ENCODE assay signal across 1 cellular context in the genomic region with DNA sequence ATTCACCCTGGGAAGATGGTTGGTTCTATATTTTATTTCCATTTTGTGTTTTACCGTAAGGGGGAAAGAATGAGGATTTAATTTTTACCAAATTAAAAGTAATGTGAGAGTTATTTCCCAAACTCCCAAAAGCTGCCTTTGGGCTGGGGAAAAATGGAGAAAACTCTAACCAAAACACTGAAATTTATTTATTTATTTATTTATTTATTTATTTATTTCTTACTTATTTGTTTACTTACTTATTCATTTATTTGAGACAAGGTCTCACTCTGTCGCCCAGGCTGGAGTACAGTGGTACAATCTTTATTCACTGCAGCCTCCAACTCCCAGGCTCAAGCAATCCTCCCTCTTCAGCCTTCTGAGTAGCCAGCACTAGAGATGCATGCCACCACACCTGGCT.
TF ChIP-seq lines count a peak whose summit lies in the region.

No MANE protein-coding gene starts in this region.

TF ChIP-seq in HEK293, 187 proteins besides CTCF, POLR2A, EP300 and RAD21 (continued from another document and continues in another):
- 0 out of 2 replicates have a peak, but pooled peaks have one; percentile 14 for TF ChIP-seq ZNF292 (tag by site-specific recombination; IDR thresholded peaks at IDR 0.05; ENCODE audit: borderline replicate concordance, low read depth)
- TF ChIP-seq, protein P1, sequence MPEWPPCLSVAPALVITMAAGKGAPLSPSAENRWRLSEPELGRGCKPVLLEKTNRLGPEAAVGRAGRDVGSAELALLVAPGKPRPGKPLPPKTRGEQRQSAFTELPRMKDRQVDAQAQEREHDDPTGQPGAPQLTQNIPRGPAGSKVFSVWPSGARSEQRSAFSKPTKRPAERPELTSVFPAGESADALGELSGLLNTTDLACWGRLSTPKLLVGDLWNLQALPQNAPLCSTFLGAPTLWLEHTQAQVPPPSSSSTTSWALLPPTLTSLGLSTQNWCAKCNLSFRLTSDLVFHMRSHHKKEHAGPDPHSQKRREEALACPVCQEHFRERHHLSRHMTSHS (tag by site-specific recombination; IDR thresholded peaks at IDR 0.05) = no peak
- TF ChIP-seq MYNN (tag by site-specific recombination; IDR thresholded peaks at IDR 0.05; ENCODE audit: borderline replicate concordance) = no peak
- TF ChIP-seq, protein P2, sequence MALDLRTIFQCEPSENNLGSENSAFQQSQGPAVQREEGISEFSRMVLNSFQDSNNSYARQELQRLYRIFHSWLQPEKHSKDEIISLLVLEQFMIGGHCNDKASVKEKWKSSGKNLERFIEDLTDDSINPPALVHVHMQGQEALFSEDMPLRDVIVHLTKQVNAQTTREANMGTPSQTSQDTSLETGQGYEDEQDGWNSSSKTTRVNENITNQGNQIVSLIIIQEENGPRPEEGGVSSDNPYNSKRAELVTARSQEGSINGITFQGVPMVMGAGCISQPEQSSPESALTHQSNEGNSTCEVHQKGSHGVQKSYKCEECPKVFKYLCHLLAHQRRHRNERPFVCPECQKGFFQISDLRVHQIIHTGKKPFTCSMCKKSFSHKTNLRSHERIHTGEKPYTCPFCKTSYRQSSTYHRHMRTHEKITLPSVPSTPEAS (tag by site-specific recombination; IDR thresholded peaks at IDR 0.05) = no peak
- no peak for TF ChIP-seq ZNF571 (tag by site-specific recombination; IDR thresholded peaks at IDR 0.05)
- TF ChIP-seq ZBTB1 (tag by site-specific recombination; IDR thresholded peaks at IDR 0.05) = no peak
- TF ChIP-seq GLIS2 (tag by site-specific recombination; IDR thresholded peaks at IDR 0.05) = no peak
- TF ChIP-seq, protein P3, sequence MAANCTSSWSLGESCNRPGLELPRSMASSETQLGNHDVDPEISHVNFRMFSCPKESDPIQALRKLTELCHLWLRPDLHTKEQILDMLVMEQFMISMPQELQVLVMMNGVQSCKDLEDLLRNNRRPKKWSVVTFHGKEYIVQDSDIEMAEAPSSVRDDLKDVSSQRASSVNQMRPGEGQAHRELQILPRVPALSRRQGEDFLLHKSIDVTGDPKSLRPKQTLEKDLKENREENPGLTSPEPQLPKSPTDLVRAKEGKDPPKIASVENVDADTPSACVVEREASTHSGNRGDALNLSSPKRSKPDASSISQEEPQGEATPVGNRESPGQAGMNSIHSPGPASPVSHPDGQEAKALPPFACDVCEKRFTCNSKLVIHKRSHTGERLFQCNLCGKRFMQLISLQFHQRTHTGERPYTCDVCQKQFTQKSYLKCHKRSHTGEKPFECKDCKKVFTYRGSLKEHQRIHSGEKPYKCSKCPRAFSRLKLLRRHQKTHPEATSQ (tag by site-specific recombination; IDR thresholded peaks at IDR 0.05) = no peak
- no peak for TF ChIP-seq ZNF112 (tag by site-specific recombination; IDR thresholded peaks at IDR 0.05)
- TF ChIP-seq RBAK (tag by site-specific recombination; IDR thresholded peaks at IDR 0.05) = no peak
- 0 out of 2 replicates have a peak, but pooled peaks have one; percentile 56 for TF ChIP-seq ZNF138 (tag by site-specific recombination; IDR thresholded peaks at IDR 0.05; ENCODE audit: borderline replicate concordance)
- no peak for TF ChIP-seq GFI1B (tag by site-specific recombination; IDR thresholded peaks at IDR 0.05)
- TF ChIP-seq ZXDB (tag by site-specific recombination; IDR thresholded peaks at IDR 0.05) = peak; percentile 68; the same call in 1 of the 2 replicates
- TF ChIP-seq, protein P4, sequence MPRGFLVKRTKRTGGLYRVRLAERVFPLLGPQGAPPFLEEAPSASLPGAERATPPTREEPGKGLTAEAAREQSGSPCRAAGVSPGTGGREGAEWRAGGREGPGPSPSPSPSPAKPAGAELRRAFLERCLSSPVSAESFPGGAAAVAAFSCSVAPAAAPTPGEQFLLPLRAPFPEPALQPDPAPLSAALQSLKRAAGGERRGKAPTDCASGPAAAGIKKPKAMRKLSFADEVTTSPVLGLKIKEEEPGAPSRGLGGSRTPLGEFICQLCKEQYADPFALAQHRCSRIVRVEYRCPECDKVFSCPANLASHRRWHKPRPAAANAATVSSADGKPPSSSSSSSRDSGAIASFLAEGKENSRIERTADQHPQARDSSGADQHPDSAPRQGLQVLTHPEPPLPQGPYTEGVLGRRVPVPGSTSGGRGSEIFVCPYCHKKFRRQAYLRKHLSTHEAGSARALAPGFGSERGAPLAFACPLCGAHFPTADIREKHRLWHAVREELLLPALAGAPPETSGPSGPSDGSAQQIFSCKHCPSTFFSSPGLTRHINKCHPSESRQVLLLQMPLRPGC (tag by site-specific recombination; IDR thresholded peaks at IDR 0.05) = no peak
- no peak for TF ChIP-seq ZNF239 (tag by site-specific recombination; IDR thresholded peaks at IDR 0.05)
- no peak for TF ChIP-seq HOXC10 (CRISPR knock-in tag; IDR thresholded peaks at IDR 0.05)
- TF ChIP-seq ZSCAN23 (tag by site-specific recombination; IDR thresholded peaks at IDR 0.05) = no peak
- no peak for TF ChIP-seq ZNF174 (tag by site-specific recombination; IDR thresholded peaks at IDR 0.05)
- TF ChIP-seq ZNF155 (tag by site-specific recombination; IDR thresholded peaks at IDR 0.05) = no peak
- TF ChIP-seq ZFP3 (tag by site-specific recombination; IDR thresholded peaks at IDR 0.05; ENCODE audit: low read depth) = no peak; the same call in 1 of the 2 replicates
- no peak for TF ChIP-seq ZNF548 (tag by site-specific recombination; IDR thresholded peaks at IDR 0.05)
- TF ChIP-seq, protein P5, sequence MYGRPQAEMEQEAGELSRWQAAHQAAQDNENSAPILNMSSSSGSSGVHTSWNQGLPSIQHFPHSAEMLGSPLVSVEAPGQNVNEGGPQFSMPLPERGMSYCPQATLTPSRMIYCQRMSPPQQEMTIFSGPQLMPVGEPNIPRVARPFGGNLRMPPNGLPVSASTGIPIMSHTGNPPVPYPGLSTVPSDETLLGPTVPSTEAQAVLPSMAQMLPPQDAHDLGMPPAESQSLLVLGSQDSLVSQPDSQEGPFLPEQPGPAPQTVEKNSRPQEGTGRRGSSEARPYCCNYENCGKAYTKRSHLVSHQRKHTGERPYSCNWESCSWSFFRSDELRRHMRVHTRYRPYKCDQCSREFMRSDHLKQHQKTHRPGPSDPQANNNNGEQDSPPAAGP (tag by site-specific recombination; IDR thresholded peaks at IDR 0.05) = no peak
- TF ChIP-seq YY1 (tag by site-specific recombination; IDR thresholded peaks at IDR 0.05) = no peak
- peak; percentile 84 for TF ChIP-seq ZNF266 (tag by site-specific recombination; IDR thresholded peaks at IDR 0.05; ENCODE audit: low read depth)
- TF ChIP-seq, protein P6, sequence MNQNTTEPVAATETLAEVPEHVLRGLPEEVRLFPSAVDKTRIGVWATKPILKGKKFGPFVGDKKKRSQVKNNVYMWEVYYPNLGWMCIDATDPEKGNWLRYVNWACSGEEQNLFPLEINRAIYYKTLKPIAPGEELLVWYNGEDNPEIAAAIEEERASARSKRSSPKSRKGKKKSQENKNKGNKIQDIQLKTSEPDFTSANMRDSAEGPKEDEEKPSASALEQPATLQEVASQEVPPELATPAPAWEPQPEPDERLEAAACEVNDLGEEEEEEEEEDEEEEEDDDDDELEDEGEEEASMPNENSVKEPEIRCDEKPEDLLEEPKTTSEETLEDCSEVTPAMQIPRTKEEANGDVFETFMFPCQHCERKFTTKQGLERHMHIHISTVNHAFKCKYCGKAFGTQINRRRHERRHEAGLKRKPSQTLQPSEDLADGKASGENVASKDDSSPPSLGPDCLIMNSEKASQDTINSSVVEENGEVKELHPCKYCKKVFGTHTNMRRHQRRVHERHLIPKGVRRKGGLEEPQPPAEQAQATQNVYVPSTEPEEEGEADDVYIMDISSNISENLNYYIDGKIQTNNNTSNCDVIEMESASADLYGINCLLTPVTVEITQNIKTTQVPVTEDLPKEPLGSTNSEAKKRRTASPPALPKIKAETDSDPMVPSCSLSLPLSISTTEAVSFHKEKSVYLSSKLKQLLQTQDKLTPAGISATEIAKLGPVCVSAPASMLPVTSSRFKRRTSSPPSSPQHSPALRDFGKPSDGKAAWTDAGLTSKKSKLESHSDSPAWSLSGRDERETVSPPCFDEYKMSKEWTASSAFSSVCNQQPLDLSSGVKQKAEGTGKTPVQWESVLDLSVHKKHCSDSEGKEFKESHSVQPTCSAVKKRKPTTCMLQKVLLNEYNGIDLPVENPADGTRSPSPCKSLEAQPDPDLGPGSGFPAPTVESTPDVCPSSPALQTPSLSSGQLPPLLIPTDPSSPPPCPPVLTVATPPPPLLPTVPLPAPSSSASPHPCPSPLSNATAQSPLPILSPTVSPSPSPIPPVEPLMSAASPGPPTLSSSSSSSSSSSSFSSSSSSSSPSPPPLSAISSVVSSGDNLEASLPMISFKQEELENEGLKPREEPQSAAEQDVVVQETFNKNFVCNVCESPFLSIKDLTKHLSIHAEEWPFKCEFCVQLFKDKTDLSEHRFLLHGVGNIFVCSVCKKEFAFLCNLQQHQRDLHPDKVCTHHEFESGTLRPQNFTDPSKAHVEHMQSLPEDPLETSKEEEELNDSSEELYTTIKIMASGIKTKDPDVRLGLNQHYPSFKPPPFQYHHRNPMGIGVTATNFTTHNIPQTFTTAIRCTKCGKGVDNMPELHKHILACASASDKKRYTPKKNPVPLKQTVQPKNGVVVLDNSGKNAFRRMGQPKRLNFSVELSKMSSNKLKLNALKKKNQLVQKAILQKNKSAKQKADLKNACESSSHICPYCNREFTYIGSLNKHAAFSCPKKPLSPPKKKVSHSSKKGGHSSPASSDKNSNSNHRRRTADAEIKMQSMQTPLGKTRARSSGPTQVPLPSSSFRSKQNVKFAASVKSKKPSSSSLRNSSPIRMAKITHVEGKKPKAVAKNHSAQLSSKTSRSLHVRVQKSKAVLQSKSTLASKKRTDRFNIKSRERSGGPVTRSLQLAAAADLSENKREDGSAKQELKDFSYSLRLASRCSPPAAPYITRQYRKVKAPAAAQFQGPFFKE (tag by site-specific recombination; IDR thresholded peaks at IDR 0.05; ENCODE audit: borderline replicate concordance) = no peak
- no peak for TF ChIP-seq ZNF48 (tag by site-specific recombination; IDR thresholded peaks at IDR 0.05)
- TF ChIP-seq, protein P7, sequence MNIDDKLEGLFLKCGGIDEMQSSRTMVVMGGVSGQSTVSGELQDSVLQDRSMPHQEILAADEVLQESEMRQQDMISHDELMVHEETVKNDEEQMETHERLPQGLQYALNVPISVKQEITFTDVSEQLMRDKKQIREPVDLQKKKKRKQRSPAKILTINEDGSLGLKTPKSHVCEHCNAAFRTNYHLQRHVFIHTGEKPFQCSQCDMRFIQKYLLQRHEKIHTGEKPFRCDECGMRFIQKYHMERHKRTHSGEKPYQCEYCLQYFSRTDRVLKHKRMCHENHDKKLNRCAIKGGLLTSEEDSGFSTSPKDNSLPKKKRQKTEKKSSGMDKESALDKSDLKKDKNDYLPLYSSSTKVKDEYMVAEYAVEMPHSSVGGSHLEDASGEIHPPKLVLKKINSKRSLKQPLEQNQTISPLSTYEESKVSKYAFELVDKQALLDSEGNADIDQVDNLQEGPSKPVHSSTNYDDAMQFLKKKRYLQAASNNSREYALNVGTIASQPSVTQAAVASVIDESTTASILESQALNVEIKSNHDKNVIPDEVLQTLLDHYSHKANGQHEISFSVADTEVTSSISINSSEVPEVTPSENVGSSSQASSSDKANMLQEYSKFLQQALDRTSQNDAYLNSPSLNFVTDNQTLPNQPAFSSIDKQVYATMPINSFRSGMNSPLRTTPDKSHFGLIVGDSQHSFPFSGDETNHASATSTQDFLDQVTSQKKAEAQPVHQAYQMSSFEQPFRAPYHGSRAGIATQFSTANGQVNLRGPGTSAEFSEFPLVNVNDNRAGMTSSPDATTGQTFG (tag by site-specific recombination; IDR thresholded peaks at IDR 0.05; ENCODE audit: borderline replicate concordance) = no peak
- TF ChIP-seq, protein P8, sequence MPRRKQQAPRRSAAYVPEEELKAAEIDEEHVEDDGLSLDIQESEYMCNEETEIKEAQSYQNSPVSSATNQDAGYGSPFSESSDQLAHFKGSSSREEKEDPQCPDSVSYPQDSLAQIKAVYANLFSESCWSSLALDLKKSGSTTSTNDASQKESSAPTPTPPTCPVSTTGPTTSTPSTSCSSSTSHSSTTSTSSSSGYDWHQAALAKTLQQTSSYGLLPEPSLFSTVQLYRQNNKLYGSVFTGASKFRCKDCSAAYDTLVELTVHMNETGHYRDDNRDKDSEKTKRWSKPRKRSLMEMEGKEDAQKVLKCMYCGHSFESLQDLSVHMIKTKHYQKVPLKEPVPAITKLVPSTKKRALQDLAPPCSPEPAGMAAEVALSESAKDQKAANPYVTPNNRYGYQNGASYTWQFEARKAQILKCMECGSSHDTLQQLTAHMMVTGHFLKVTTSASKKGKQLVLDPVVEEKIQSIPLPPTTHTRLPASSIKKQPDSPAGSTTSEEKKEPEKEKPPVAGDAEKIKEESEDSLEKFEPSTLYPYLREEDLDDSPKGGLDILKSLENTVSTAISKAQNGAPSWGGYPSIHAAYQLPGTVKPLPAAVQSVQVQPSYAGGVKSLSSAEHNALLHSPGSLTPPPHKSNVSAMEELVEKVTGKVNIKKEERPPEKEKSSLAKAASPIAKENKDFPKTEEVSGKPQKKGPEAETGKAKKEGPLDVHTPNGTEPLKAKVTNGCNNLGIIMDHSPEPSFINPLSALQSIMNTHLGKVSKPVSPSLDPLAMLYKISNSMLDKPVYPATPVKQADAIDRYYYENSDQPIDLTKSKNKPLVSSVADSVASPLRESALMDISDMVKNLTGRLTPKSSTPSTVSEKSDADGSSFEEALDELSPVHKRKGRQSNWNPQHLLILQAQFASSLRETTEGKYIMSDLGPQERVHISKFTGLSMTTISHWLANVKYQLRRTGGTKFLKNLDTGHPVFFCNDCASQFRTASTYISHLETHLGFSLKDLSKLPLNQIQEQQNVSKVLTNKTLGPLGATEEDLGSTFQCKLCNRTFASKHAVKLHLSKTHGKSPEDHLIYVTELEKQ (tag by site-specific recombination; IDR thresholded peaks at IDR 0.05; ENCODE audit: borderline replicate concordance) = no peak
- TF ChIP-seq ZNF677 (tag by site-specific recombination; IDR thresholded peaks at IDR 0.05) = no peak
- no peak for TF ChIP-seq ZNF837 (tag by site-specific recombination; IDR thresholded peaks at IDR 0.05)
- no peak for TF ChIP-seq ZNF23 (tag by site-specific recombination; IDR thresholded peaks at IDR 0.05; ENCODE audit: borderline replicate concordance)
- TF ChIP-seq, protein P9, sequence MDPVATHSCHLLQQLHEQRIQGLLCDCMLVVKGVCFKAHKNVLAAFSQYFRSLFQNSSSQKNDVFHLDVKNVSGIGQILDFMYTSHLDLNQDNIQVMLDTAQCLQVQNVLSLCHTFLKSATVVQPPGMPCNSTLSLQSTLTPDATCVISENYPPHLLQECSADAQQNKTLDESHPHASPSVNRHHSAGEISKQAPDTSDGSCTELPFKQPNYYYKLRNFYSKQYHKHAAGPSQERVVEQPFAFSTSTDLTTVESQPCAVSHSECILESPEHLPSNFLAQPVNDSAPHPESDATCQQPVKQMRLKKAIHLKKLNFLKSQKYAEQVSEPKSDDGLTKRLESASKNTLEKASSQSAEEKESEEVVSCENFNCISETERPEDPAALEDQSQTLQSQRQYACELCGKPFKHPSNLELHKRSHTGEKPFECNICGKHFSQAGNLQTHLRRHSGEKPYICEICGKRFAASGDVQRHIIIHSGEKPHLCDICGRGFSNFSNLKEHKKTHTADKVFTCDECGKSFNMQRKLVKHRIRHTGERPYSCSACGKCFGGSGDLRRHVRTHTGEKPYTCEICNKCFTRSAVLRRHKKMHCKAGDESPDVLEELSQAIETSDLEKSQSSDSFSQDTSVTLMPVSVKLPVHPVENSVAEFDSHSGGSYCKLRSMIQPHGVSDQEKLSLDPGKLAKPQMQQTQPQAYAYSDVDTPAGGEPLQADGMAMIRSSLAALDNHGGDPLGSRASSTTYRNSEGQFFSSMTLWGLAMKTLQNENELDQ (tag by site-specific recombination; IDR thresholded peaks at IDR 0.05; ENCODE audit: low read depth) = no peak
